In the genomic region with DNA sequence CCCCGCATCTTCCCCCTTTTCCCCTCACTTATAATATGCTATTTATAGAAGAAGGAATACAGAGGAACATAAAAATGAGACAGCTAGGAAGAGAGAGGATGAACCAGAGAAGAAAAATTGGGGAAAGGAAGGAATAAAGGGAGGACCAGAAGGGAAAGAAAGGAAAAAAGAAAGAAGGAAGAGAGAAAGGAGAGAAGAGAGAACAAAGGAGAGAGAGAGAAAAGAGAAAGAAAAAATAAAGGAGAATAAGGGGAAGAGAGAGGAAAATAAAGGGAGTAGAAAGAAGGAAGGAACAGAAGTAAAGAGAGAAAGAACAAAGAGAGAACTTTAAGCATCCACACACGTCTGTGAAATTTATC, we compare ENCODE assay signal across 1 cellular context.
TF ChIP-seq lines count a peak whose summit lies in the region.

No MANE protein-coding gene starts in this region.

TF ChIP-seq in K562, 482 proteins besides CTCF, POLR2A, EP300 and RAD21 (continued from another document and continues in another):
- TF ChIP-seq LARP7 (IDR thresholded peaks at IDR 0.05) (peak; percentile 98), SRSF7 (optimal IDR thresholded peaks at IDR 0.05; ENCODE audit: low read depth, low read length) (no peak), SMARCE1 (IDR thresholded peaks at IDR 0.05) (0 out of 2 replicates have a peak, but pooled peaks have one; percentile 21), PML (IDR thresholded peaks at IDR 0.05; ENCODE audit: low read length) (no peak), HNRNPLL (IDR thresholded peaks at IDR 0.05; ENCODE audit: low read depth, low read length, poor library complexity, severe bottlenecking) (no peak), NFIC (IDR thresholded peaks at IDR 0.05) (peak; percentile 29; the same call in 1 of the 2 replicates), ZBTB26 (CRISPR knock-in tag; IDR thresholded peaks at IDR 0.05) (peak; percentile 91), MCM5 (IDR thresholded peaks at IDR 0.05; ENCODE audit: low read depth) (no peak), CSDE1 (IDR thresholded peaks at IDR 0.05) (peak in 1 of 2 experiments; percentile 86; a peak in 2 of 4 replicates), PHB2 (IDR thresholded peaks at IDR 0.05; ENCODE audit: low read depth) (peak; percentile 71), HLTF (IDR thresholded peaks at IDR 0.05) (peak; percentile 79; the same call in 1 of the 2 replicates), SMARCA5 (IDR thresholded peaks at IDR 0.05) (peak; percentile 90), MTA2 (IDR thresholded peaks at IDR 0.05; ENCODE audit: low read depth) (peak; percentile 45), KHSRP (IDR thresholded peaks at IDR 0.05) (peak; percentile 49; the same call in 1 of the 2 replicates), ARHGAP35 (IDR thresholded peaks at IDR 0.05; ENCODE audit: partially characterized antibody) (peak; percentile 83), ZNF277 (CRISPR knock-in tag; IDR thresholded peaks at IDR 0.05; ENCODE audit: borderline replicate concordance) (no peak), DPF2 (IDR thresholded peaks at IDR 0.05) (peak; percentile 53; the same call in 1 of the 2 replicates), GTF2A2 (tag; IDR thresholded peaks at IDR 0.05) (no peak), CC2D1A (IDR thresholded peaks at IDR 0.05) (0 out of 2 replicates have a peak, but pooled peaks have one; percentile 10)
- TF ChIP-seq, protein P1, sequence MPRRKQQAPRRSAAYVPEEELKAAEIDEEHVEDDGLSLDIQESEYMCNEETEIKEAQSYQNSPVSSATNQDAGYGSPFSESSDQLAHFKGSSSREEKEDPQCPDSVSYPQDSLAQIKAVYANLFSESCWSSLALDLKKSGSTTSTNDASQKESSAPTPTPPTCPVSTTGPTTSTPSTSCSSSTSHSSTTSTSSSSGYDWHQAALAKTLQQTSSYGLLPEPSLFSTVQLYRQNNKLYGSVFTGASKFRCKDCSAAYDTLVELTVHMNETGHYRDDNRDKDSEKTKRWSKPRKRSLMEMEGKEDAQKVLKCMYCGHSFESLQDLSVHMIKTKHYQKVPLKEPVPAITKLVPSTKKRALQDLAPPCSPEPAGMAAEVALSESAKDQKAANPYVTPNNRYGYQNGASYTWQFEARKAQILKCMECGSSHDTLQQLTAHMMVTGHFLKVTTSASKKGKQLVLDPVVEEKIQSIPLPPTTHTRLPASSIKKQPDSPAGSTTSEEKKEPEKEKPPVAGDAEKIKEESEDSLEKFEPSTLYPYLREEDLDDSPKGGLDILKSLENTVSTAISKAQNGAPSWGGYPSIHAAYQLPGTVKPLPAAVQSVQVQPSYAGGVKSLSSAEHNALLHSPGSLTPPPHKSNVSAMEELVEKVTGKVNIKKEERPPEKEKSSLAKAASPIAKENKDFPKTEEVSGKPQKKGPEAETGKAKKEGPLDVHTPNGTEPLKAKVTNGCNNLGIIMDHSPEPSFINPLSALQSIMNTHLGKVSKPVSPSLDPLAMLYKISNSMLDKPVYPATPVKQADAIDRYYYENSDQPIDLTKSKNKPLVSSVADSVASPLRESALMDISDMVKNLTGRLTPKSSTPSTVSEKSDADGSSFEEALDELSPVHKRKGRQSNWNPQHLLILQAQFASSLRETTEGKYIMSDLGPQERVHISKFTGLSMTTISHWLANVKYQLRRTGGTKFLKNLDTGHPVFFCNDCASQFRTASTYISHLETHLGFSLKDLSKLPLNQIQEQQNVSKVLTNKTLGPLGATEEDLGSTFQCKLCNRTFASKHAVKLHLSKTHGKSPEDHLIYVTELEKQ (CRISPR knock-in tag; IDR thresholded peaks at IDR 0.05) = no peak
- TF ChIP-seq, protein P2, sequence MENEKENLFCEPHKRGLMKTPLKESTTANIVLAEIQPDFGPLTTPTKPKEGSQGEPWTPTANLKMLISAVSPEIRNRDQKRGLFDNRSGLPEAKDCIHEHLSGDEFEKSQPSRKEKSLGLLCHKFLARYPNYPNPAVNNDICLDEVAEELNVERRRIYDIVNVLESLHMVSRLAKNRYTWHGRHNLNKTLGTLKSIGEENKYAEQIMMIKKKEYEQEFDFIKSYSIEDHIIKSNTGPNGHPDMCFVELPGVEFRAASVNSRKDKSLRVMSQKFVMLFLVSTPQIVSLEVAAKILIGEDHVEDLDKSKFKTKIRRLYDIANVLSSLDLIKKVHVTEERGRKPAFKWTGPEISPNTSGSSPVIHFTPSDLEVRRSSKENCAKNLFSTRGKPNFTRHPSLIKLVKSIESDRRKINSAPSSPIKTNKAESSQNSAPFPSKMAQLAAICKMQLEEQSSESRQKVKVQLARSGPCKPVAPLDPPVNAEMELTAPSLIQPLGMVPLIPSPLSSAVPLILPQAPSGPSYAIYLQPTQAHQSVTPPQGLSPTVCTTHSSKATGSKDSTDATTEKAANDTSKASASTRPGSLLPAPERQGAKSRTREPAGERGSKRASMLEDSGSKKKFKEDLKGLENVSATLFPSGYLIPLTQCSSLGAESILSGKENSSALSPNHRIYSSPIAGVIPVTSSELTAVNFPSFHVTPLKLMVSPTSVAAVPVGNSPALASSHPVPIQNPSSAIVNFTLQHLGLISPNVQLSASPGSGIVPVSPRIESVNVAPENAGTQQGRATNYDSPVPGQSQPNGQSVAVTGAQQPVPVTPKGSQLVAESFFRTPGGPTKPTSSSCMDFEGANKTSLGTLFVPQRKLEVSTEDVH (IDR thresholded peaks at IDR 0.05; ENCODE audit: low read depth, partially characterized antibody) = peak; percentile 18
- TF ChIP-seq, protein P3, sequence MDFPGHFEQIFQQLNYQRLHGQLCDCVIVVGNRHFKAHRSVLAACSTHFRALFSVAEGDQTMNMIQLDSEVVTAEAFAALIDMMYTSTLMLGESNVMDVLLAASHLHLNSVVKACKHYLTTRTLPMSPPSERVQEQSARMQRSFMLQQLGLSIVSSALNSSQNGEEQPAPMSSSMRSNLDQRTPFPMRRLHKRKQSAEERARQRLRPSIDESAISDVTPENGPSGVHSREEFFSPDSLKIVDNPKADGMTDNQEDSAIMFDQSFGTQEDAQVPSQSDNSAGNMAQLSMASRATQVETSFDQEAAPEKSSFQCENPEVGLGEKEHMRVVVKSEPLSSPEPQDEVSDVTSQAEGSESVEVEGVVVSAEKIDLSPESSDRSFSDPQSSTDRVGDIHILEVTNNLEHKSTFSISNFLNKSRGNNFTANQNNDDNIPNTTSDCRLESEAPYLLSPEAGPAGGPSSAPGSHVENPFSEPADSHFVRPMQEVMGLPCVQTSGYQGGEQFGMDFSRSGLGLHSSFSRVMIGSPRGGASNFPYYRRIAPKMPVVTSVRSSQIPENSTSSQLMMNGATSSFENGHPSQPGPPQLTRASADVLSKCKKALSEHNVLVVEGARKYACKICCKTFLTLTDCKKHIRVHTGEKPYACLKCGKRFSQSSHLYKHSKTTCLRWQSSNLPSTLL (IDR thresholded peaks at IDR 0.05) = peak; percentile 71; the same call in 1 of the 2 replicates
- TF ChIP-seq, protein P4, sequence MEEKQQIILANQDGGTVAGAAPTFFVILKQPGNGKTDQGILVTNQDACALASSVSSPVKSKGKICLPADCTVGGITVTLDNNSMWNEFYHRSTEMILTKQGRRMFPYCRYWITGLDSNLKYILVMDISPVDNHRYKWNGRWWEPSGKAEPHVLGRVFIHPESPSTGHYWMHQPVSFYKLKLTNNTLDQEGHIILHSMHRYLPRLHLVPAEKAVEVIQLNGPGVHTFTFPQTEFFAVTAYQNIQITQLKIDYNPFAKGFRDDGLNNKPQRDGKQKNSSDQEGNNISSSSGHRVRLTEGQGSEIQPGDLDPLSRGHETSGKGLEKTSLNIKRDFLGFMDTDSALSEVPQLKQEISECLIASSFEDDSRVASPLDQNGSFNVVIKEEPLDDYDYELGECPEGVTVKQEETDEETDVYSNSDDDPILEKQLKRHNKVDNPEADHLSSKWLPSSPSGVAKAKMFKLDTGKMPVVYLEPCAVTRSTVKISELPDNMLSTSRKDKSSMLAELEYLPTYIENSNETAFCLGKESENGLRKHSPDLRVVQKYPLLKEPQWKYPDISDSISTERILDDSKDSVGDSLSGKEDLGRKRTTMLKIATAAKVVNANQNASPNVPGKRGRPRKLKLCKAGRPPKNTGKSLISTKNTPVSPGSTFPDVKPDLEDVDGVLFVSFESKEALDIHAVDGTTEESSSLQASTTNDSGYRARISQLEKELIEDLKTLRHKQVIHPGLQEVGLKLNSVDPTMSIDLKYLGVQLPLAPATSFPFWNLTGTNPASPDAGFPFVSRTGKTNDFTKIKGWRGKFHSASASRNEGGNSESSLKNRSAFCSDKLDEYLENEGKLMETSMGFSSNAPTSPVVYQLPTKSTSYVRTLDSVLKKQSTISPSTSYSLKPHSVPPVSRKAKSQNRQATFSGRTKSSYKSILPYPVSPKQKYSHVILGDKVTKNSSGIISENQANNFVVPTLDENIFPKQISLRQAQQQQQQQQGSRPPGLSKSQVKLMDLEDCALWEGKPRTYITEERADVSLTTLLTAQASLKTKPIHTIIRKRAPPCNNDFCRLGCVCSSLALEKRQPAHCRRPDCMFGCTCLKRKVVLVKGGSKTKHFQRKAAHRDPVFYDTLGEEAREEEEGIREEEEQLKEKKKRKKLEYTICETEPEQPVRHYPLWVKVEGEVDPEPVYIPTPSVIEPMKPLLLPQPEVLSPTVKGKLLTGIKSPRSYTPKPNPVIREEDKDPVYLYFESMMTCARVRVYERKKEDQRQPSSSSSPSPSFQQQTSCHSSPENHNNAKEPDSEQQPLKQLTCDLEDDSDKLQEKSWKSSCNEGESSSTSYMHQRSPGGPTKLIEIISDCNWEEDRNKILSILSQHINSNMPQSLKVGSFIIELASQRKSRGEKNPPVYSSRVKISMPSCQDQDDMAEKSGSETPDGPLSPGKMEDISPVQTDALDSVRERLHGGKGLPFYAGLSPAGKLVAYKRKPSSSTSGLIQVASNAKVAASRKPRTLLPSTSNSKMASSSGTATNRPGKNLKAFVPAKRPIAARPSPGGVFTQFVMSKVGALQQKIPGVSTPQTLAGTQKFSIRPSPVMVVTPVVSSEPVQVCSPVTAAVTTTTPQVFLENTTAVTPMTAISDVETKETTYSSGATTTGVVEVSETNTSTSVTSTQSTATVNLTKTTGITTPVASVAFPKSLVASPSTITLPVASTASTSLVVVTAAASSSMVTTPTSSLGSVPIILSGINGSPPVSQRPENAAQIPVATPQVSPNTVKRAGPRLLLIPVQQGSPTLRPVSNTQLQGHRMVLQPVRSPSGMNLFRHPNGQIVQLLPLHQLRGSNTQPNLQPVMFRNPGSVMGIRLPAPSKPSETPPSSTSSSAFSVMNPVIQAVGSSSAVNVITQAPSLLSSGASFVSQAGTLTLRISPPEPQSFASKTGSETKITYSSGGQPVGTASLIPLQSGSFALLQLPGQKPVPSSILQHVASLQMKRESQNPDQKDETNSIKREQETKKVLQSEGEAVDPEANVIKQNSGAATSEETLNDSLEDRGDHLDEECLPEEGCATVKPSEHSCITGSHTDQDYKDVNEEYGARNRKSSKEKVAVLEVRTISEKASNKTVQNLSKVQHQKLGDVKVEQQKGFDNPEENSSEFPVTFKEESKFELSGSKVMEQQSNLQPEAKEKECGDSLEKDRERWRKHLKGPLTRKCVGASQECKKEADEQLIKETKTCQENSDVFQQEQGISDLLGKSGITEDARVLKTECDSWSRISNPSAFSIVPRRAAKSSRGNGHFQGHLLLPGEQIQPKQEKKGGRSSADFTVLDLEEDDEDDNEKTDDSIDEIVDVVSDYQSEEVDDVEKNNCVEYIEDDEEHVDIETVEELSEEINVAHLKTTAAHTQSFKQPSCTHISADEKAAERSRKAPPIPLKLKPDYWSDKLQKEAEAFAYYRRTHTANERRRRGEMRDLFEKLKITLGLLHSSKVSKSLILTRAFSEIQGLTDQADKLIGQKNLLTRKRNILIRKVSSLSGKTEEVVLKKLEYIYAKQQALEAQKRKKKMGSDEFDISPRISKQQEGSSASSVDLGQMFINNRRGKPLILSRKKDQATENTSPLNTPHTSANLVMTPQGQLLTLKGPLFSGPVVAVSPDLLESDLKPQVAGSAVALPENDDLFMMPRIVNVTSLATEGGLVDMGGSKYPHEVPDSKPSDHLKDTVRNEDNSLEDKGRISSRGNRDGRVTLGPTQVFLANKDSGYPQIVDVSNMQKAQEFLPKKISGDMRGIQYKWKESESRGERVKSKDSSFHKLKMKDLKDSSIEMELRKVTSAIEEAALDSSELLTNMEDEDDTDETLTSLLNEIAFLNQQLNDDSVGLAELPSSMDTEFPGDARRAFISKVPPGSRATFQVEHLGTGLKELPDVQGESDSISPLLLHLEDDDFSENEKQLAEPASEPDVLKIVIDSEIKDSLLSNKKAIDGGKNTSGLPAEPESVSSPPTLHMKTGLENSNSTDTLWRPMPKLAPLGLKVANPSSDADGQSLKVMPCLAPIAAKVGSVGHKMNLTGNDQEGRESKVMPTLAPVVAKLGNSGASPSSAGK (IDR thresholded peaks at IDR 0.05) = peak; percentile 42; the same call in 1 of the 2 replicates
- TF ChIP-seq, protein P5, sequence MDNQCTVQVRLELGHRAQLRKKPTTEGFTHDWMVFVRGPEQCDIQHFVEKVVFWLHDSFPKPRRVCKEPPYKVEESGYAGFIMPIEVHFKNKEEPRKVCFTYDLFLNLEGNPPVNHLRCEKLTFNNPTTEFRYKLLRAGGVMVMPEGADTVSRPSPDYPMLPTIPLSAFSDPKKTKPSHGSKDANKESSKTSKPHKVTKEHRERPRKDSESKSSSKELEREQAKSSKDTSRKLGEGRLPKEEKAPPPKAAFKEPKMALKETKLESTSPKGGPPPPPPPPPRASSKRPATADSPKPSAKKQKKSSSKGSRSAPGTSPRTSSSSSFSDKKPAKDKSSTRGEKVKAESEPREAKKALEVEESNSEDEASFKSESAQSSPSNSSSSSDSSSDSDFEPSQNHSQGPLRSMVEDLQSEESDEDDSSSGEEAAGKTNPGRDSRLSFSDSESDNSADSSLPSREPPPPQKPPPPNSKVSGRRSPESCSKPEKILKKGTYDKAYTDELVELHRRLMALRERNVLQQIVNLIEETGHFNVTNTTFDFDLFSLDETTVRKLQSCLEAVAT (IDR thresholded peaks at IDR 0.05) = peak; percentile 77 to 91
